8 cellular contexts compared by ENCODE assay signal in the genomic region with DNA sequence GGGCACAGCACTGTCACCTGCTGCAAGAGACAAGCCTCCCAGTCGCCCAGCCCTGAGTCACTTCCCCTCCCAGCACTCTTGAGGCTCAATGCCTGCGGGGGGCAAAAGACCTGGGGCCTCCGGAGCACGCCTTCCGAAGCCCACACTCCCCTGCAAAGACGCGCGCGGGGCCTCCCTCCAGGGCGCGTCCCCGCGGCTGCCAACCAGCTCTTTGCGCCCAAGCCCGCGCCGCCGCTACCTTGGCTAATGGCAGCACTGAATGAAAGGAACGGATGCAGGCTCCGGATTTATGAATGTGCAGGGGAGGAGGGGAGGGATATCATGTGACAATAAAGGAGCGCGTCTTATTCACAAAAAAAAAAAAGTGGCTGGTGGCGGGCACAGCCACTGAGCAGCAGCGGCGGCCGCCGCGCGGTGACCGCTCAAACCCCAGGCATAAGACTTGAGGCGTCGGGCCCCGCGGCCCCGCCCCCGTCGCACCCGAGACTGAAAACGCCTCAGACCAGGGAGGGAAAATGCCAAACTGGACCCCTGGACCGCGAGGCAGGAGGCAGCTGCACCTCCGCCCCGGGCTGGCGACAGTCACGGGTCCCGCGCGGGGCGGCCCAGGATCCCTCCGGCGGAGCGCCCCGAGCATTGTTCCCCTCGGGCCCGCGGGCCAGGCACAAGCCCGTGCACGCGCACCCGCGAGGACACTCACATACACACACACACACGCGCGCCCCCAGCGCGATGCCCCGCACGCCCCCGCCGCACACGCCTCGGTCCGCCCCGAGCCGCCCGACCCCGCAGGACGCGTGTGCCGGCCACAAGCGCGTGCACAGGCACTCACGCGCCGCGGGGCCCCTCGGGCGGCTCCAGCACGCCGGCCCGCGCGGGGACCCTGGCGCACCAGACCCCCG. TPM values are rescaled to one million over a fixed set of nuclear protein-coding genes. Genes with fewer than 3 reads are reported as not detected.
A peak's percentile ranks its signal among the peaks of the same experiment; 100 is the strongest.
DNase-seq lines count a peak whose midpoint lies in the region; ATAC-seq lines count a peak whose summit lies in the region.

No MANE protein-coding gene starts in this region.

- peaks cover 34% of the 10 kb centered on the region for H3K4me1 ChIP-seq in BLaER1
- H3K4me1 ChIP-seq in esophagus (ENCODE audit: control insufficient read depth in 2 of 2, insufficient read depth in 2 of 2, low read length in 1 of 2), result no peaks in the 10 kb centered on the region
- H3K4me1 ChIP-seq in mucosa of stomach (ENCODE audit: control insufficient read depth, insufficient read depth, low read length), result peaks cover 26% of the 10 kb centered on the region

- peak; percentile 89 for DNase-seq in HT1080 (ENCODE audit: low read depth)
- DNase-seq in NOMO-1 (lab: John Stamatoyannopoulos, UW; ENCODE audit: unreplicated experiment in 2 of 2), result peak; percentile 77 to 88
- DNase-seq in activated T-cell treated with anti-CD3 and anti-CD28 coated beads for 1 hour (ENCODE audit: low read depth), result peak; percentile 38
- DNase-seq in stimulated activated effector memory CD8-positive, alpha-beta T cell treated with anti-CD3 and anti-CD28 coated beads, Interleukin-12 subunit alpha, Interleukin-12 subunit beta, amount 100 ng/mL, for 72 hours (ENCODE audit: low spot score in 2 of 2), result peak in 1 of 2 donors; percentile 75

- H3K4me2 ChIP-seq in BLaER1, result peak overlapping the region; percentile 90

- H3K9me3 Mint-ChIP-seq in stimulated activated effector memory CD8-positive, alpha-beta T cell treated with anti-CD3 and anti-CD28 coated beads, Interleukin-12 subunit alpha, Interleukin-12 subunit beta, amount 100 ng/mL, for 72 hours, result no peaks in the 10 kb centered on the region

- H3K9ac ChIP-seq in BLaER1 (peak overlapping the region; percentile 83), mucosa of stomach (ENCODE audit: low read length) (peak overlapping the region; percentile 97)

- peak overlapping the region; percentile 84 for H3K27ac ChIP-seq in BLaER1
- H3K27ac ChIP-seq in esophagus (ENCODE audit: low read depth in 2 of 2, low read length in 1 of 2), result peak overlapping the region; percentile 86 to 87

- H3K27me3 ChIP-seq in BLaER1, result no peaks in the 10 kb centered on the region
- no peaks in the 10 kb centered on the region for H3K27me3 ChIP-seq in esophagus (ENCODE audit: control insufficient read depth in 1 of 2, insufficient read depth in 2 of 2, low read length in 2 of 2)
- H3K27me3 ChIP-seq in mucosa of stomach (ENCODE audit: control insufficient read depth, insufficient read depth, low read length), result no peaks in the 10 kb centered on the region

- peak; percentile 34 for ATAC-seq in GM19455 (IDR thresholded peaks at IDR 0.05; ENCODE audit: unreplicated experiment)
- peak; percentile 76 for ATAC-seq in stimulated activated effector memory CD8-positive, alpha-beta T cell treated with anti-CD3 and anti-CD28 coated beads, Interleukin-12 subunit alpha, Interleukin-12 subunit beta, amount 100 ng/mL, for 72 hours

- H3K4me3 ChIP-seq in BLaER1 (peak overlapping the region; percentile 87), esophagus (ENCODE audit: low read depth in 1 of 2, low read length in 2 of 2) (peak overlapping the region; percentile 85 to 90), mucosa of stomach (ENCODE audit: low read length) (peak overlapping the region; percentile 44)

- no peaks in the 10 kb centered on the region for H3K9me3 ChIP-seq in BLaER1
- H3K9me3 ChIP-seq in esophagus (ENCODE audit: control insufficient read depth in 2 of 2, insufficient read depth in 1 of 2, low read depth in 1 of 2, low read length in 1 of 2), result no peaks in the 10 kb centered on the region
- H3K9me3 ChIP-seq in mucosa of stomach (ENCODE audit: control insufficient read depth, low read length), result no peaks in the 10 kb centered on the region

- peaks cover 16% of the 10 kb centered on the region for H3K4me1 Mint-ChIP-seq in stimulated activated effector memory CD8-positive, alpha-beta T cell treated with anti-CD3 and anti-CD28 coated beads, Interleukin-12 subunit alpha, Interleukin-12 subunit beta, amount 100 ng/mL, for 72 hours

- 0% methylated on average over 65 to 95 of the region's 95 CpGs for WGBS in esophagus, 2 donors

- peak overlapping the region; percentile 88 for H3K4me3 Mint-ChIP-seq in stimulated activated effector memory CD8-positive, alpha-beta T cell treated with anti-CD3 and anti-CD28 coated beads, Interleukin-12 subunit alpha, Interleukin-12 subunit beta, amount 100 ng/mL, for 72 hours

- H3K36me3 ChIP-seq in BLaER1, result no peaks in the 10 kb centered on the region
- H3K36me3 ChIP-seq in esophagus (ENCODE audit: control insufficient read depth in 2 of 2, insufficient read depth in 2 of 2, low read length in 1 of 2), result no peaks in the 10 kb centered on the region
- H3K36me3 ChIP-seq in mucosa of stomach (ENCODE audit: control insufficient read depth, insufficient read depth, low read length), result no peaks in the 10 kb centered on the region

- H3K36me3 Mint-ChIP-seq in stimulated activated effector memory CD8-positive, alpha-beta T cell treated with anti-CD3 and anti-CD28 coated beads, Interleukin-12 subunit alpha, Interleukin-12 subunit beta, amount 100 ng/mL, for 72 hours, result peaks cover 10% of the 10 kb centered on the region

- H3K27ac Mint-ChIP-seq in stimulated activated effector memory CD8-positive, alpha-beta T cell treated with anti-CD3 and anti-CD28 coated beads, Interleukin-12 subunit alpha, Interleukin-12 subunit beta, amount 100 ng/mL, for 72 hours, result peak overlapping the region; percentile 56

- peaks cover 60% of the 10 kb centered on the region for H4K20me1 ChIP-seq in BLaER1

RNA-seq across cellular contexts. Expression of a gene that starts 1.6 kb away (rescaled TPM):
- total RNA-seq in HT1080 (2014; rRNA removed; shearing (Covaris generic)), result 15.4 and 25.8 TPM in 2 replicates
- polyA plus RNA-seq in HT1080 (2015; cell fraction: cytosol; rRNA removed), result 36.5 and 43.2 TPM in 2 replicates
- 32.4 and 33.7 TPM in 2 replicates for polyA plus RNA-seq in HT1080 (2015; cell fraction: nucleus; rRNA removed)
- 1 to 10 TPM; 6.4 to 7.6 TPM for polyA plus RNA-seq in esophagus
